ENCODE assay signal across 27 cellular contexts in genomic region chr20:57806476-57806875, GRCh38.
"Had no signal": no experiment of that assay in that cellular context is flagged by ENCODE, and none has a peak within 500 bp of the region (broad histone marks: within the 10 kb centered on the region; RNA-seq: fewer than 3 reads in every experiment).

No MANE protein-coding gene starts in this region.

- H3K9me3 ChIP-seq: heart right ventricle, lower lobe of right lung, ovary, prostate gland, suprapubic skin, thoracic aorta, tibial artery, vagina had no signal

- H3K36me3 Mint-ChIP-seq: natural killer cell; neural progenitor cell; stimulated activated effector memory CD8-positive, alpha-beta T cell treated with anti-CD3 and anti-CD28 coated beads, Interleukin-12 subunit alpha, Interleukin-12 subunit beta, amount 100 ng/mL, for 72 hours; type B pancreatic cell had no signal

- H3K27me3 ChIP-seq: hepatocyte, neural progenitor cell, ovary, suprapubic skin, tibial artery, vagina had no signal

- H3K27ac Mint-ChIP-seq: natural killer cell; neural progenitor cell; stimulated activated effector memory CD8-positive, alpha-beta T cell treated with anti-CD3 and anti-CD28 coated beads, Interleukin-12 subunit alpha, Interleukin-12 subunit beta, amount 100 ng/mL, for 72 hours; stimulated activated naive CD8-positive, alpha-beta T cell treated with anti-CD3 and anti-CD28 coated beads, Interleukin-15, Interleukin-2, amounts not matched to agents 100 ng/mL and 50 ng/mL, for 24 hours; type B pancreatic cell had no signal

- DNase-seq: heart right ventricle; kidney glomerular epithelial cell; left cardiac atrium; left ventricle myocardium superior; lower lobe of right lung; mammary epithelial cell; mesenchymal stem cell; natural killer cell; nephron progenitor cell; ovary; retina; right cardiac atrium; stimulated activated CD4-positive, alpha-beta T cell treated with anti-CD3 and anti-CD28 coated beads, Interleukin-4, amount 100 ng/mL, for 24 hours; stimulated activated naive CD4-positive, alpha-beta T cell had no signal

- H3K4me1 Mint-ChIP-seq: natural killer cell; stimulated activated effector memory CD8-positive, alpha-beta T cell treated with anti-CD3 and anti-CD28 coated beads, Interleukin-12 subunit alpha, Interleukin-12 subunit beta, amount 100 ng/mL, for 72 hours had no signal

- H2AFZ ChIP-seq: hepatocyte, neural progenitor cell had no signal

- H3K27me3 Mint-ChIP-seq: stimulated activated naive CD8-positive, alpha-beta T cell treated with anti-CD3 and anti-CD28 coated beads, Interleukin-15, Interleukin-2, amounts not matched to agents 100 ng/mL and 50 ng/mL, for 24 hours had no signal

- H3K4me3 Mint-ChIP-seq: natural killer cell; nephron progenitor cell; neural progenitor cell; stimulated activated effector memory CD8-positive, alpha-beta T cell treated with anti-CD3 and anti-CD28 coated beads, Interleukin-12 subunit alpha, Interleukin-12 subunit beta, amount 100 ng/mL, for 72 hours; stimulated activated naive CD8-positive, alpha-beta T cell treated with anti-CD3 and anti-CD28 coated beads, Interleukin-15, Interleukin-2, amounts not matched to agents 100 ng/mL and 50 ng/mL, for 24 hours; type B pancreatic cell had no signal

- H3K9ac ChIP-seq: neural progenitor cell had no signal

- ATAC-seq: heart right ventricle; left cardiac atrium; left lobe of liver; left ventricle myocardium superior; lower lobe of right lung; natural killer cell; right cardiac atrium; sciatic nerve; stimulated activated effector memory CD8-positive, alpha-beta T cell treated with anti-CD3 and anti-CD28 coated beads, Interleukin-12 subunit alpha, Interleukin-12 subunit beta, amount 100 ng/mL, for 72 hours had no signal

- H3K27ac ChIP-seq: heart right ventricle, hepatocyte, lower lobe of right lung, neural progenitor cell, ovary, prostate gland, skin epidermis, suprapubic skin, thoracic aorta, tibial artery, vagina had no signal

- H3K36me3 ChIP-seq: heart right ventricle, lower lobe of right lung, neural progenitor cell, ovary, prostate gland, suprapubic skin, thoracic aorta, tibial artery, vagina had no signal

- H3K4me2 ChIP-seq: hepatocyte, neural progenitor cell had no signal

- H3K4me1 ChIP-seq: prostate gland had no signal

- H3K4me3 ChIP-seq: heart right ventricle, hepatocyte, lower lobe of right lung, neural progenitor cell, ovary, prostate gland, skin epidermis, suprapubic skin, thoracic aorta, tibial artery, vagina had no signal

- H3K9me3 Mint-ChIP-seq: natural killer cell; nephron progenitor cell; neural progenitor cell; stimulated activated effector memory CD8-positive, alpha-beta T cell treated with anti-CD3 and anti-CD28 coated beads, Interleukin-12 subunit alpha, Interleukin-12 subunit beta, amount 100 ng/mL, for 72 hours; stimulated activated naive CD8-positive, alpha-beta T cell treated with anti-CD3 and anti-CD28 coated beads, Interleukin-15, Interleukin-2, amounts not matched to agents 100 ng/mL and 50 ng/mL, for 24 hours; type B pancreatic cell had no signal
